Comparison of ENCODE assay signal across 4 cellular contexts in the genomic region with DNA sequence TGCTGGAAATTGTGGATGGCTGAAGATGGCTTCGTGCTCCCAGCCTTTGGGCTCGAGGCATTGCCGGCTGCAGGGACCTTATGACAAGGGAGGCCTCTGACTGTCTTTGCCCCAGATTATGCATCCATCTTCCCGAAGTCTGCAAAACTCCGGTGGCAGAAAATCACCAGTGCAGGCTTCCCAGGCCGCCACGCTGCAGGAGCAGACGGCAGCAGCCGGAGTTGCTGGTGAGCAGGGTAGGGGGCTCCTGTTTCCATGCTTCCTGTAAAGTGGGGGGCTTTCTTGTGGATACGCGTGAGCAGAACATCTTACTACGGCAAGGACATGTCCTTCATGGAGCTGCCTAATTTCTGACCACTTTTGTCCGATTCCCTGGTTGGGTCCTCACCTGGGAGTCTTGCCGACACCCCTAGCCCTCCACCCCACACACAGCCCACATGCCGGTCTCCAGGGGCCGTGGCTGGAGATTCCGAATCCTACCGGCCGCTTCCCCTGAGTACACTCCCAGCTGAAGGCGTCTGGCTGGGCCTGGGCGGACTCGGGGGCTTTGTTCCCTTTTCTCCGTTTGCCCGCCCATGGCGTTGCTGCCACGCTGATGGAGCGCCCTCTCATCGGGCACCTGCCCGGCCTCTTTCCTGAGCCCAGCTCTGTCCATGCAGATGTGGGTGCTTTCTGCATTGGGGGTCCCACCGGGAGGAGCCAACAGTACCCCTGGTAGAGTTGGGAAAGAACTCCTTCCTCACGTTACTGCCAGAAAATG. TPM values are rescaled to one million over a fixed set of nuclear protein-coding genes. Genes with fewer than 3 reads are reported as not detected.
"Had no signal": no experiment of that assay in that cellular context is flagged by ENCODE, and none has a peak within 500 bp of the region (broad histone marks: within the 10 kb centered on the region; RNA-seq: fewer than 3 reads in every experiment).

No MANE protein-coding gene starts in this region.

RNA-seq across cellular contexts. Expression of gene GPR31, which starts 21.3 kb away (rescaled TPM):
- total RNA-seq: LHCN-M2, M059J, MCF 10A, NCI-H460 had no signal

RNA-seq across cellular contexts. Expression of gene CCR6, which starts 56.2 kb away (rescaled TPM):
- total RNA-seq: LHCN-M2, MCF 10A, NCI-H460 had no signal
